1 cellular context compared by ENCODE assay signal in the genomic region with DNA sequence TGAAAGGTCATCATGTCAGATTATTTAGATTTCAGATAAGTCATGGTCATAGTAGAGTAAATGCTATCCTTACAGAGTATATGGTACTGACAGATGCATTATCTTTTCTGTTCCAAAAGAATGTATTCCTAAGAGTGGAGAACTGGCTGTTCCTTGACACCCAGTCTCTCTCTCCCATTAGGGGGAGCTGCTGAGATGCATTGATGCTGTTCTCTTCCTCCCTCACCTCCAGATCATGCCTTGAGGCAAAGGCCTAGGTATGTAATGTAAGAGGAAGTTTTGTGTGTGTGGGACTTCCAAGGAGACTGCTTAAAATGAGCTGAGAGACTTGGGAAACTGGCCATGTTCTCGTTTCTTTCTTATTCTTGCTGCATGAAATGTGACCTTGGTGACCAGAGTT.
TF ChIP-seq lines count a peak whose summit lies in the region.

No MANE protein-coding gene starts in this region.

TF ChIP-seq in SK-N-SH treated with all-trans-retinoic acid at 6 μM for 48 hours, 23 proteins besides CTCF, POLR2A, EP300 and RAD21 (continued from another document):
- TF ChIP-seq, protein P1, sequence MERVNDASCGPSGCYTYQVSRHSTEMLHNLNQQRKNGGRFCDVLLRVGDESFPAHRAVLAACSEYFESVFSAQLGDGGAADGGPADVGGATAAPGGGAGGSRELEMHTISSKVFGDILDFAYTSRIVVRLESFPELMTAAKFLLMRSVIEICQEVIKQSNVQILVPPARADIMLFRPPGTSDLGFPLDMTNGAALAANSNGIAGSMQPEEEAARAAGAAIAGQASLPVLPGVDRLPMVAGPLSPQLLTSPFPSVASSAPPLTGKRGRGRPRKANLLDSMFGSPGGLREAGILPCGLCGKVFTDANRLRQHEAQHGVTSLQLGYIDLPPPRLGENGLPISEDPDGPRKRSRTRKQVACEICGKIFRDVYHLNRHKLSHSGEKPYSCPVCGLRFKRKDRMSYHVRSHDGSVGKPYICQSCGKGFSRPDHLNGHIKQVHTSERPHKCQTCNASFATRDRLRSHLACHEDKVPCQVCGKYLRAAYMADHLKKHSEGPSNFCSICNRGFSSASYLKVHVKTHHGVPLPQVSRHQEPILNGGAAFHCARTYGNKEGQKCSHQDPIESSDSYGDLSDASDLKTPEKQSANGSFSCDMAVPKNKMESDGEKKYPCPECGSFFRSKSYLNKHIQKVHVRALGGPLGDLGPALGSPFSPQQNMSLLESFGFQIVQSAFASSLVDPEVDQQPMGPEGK (CRISPR knock-in tag; IDR thresholded peaks at IDR 0.05; ENCODE audit: borderline replicate concordance), result no peak
- TF ChIP-seq OSR1 (CRISPR knock-in tag; IDR thresholded peaks at IDR 0.05) (no peak), RARB (CRISPR knock-in tag; IDR thresholded peaks at IDR 0.05) (no peak), TCF4 (CRISPR knock-in tag; IDR thresholded peaks at IDR 0.05; ENCODE audit: borderline replicate concordance) (no peak)
TF ChIP-seq in SK-N-SH treated with all-trans-retinoic acid at 6 μM for 48 hours: peak in this region for 0.
